ENCODE assay signal across 25 cellular contexts in the genomic region with DNA sequence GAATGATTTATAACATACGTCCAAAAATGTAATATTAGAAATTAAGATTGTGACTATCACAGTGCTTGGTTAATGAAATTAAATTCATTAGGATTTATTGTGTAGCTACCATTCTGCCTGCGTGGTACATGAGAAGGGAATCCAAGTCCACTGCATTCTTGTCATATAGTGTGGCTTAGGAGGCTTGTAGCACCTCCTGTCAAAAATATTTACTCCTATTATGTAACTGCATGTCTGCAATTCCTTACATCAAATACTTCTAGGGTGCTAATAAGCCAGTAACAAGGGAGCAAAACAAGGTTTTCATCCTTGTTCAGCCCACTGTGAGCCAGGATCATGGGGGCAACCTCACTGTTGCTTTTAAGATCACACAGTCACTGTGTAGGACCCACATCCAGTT.
"Had no signal": no experiment of that assay in that cellular context is flagged by ENCODE, and none has a peak within 500 bp of the region (broad histone marks: within the 10 kb centered on the region; RNA-seq: fewer than 3 reads in every experiment).

No MANE protein-coding gene starts in this region.

- H3K4me1 ChIP-seq: stomach, suprapubic skin, testis, thyroid gland, tibial artery, tibial nerve, transverse colon, upper lobe of left lung, upper lobe of right lung, uterus, vagina had no signal

- DNase-seq: stimulated activated CD4-positive, alpha-beta T cell treated with anti-CD3 and anti-CD28 coated beads, Interleukin-2, amount 100 ng/mL, for 48 hours; stimulated activated CD4-positive, alpha-beta T cell treated with anti-CD3 and anti-CD28 coated beads, Interleukin-4, amount 100 ng/mL, for 1 hour; stimulated activated CD4-positive, alpha-beta T cell treated with anti-CD3 and anti-CD28 coated beads, Interleukin-4, amount 100 ng/mL, for 24 hours; stimulated activated CD4-positive, alpha-beta T cell treated with anti-CD3 and anti-CD28 coated beads, Interleukin-4, amount 100 ng/mL, for 4 hours; stimulated activated CD8-positive, alpha-beta memory T cell treated with anti-CD3 and anti-CD28 coated beads, Interleukin-4, amount 100 ng/mL, for 48 hours; stimulated activated naive B cell treated with anti-CD40 and anti-IgM and Interleukin-4, amounts not matched to agents 10 μg/mL and 1 μg/mL and 100 μg/mL, for 72 hours; stimulated activated naive CD4-positive, alpha-beta T cell; stimulated activated naive CD4-positive, alpha-beta T cell treated with Interleukin-2 at 50 U/mL for 16 hours; stimulated activated naive CD8-positive, alpha-beta T cell treated with anti-CD3 and anti-CD28 coated beads, Interleukin-15, amount 100 ng/mL, for 72 hours; stimulated activated naive CD8-positive, alpha-beta T cell treated with anti-CD3 and anti-CD28 coated beads, Interleukin-15, Interleukin-2, amounts not matched to agents 100 U/mL and 50 U/mL, for 24 hours; stomach; substantia nigra; testis; thyroid gland; tibial artery; transverse colon; upper lobe of left lung; upper lobe of right lung; uterus had no signal

- H3K36me3 ChIP-seq: stomach, suprapubic skin, thoracic aorta, thyroid gland, tibial artery, tibial nerve, transverse colon, upper lobe of left lung, upper lobe of right lung, uterus, vagina had no signal

- H3K27ac ChIP-seq: stomach, suprapubic skin, testis, thoracic aorta, thyroid gland, tibial artery, tibial nerve, transverse colon, upper lobe of left lung, upper lobe of right lung, uterus, vagina had no signal

- H3K9me3 ChIP-seq: stomach, suprapubic skin, testis, thoracic aorta, thyroid gland, tibial artery, tibial nerve, transverse colon, upper lobe of left lung, upper lobe of right lung, uterus, vagina had no signal

- ATAC-seq: stimulated activated effector memory CD8-positive, alpha-beta T cell treated with anti-CD3 and anti-CD28 coated beads, Interleukin-12 subunit alpha, Interleukin-12 subunit beta, amount 100 ng/mL, for 72 hours; stimulated activated memory B cell treated with anti-CD40 and anti-IgM and Interleukin-4, amounts not matched to agents 10 μg/mL and 1 μg/mL and 100 μg/mL, for 72 hours; stimulated activated naive B cell treated with anti-CD40 and anti-IgM and Interleukin-4, amounts not matched to agents 10 μg/mL and 1 μg/mL and 100 μg/mL, for 72 hours; stimulated activated naive CD8-positive, alpha-beta T cell treated with anti-CD3 and anti-CD28 coated beads, Interleukin-15, amount 100 ng/mL, for 72 hours; stimulated activated naive CD8-positive, alpha-beta T cell treated with anti-CD3 and anti-CD28 coated beads, Interleukin-15, Interleukin-2, amounts not matched to agents 100 U/mL and 50 U/mL, for 24 hours; upper lobe of right lung had no signal

- H3K27me3 ChIP-seq: testis, thyroid gland, tibial nerve, upper lobe of left lung, uterus, vagina had no signal

- H3K4me3 ChIP-seq: stomach, suprapubic skin, testis, thoracic aorta, thyroid gland, tibial artery, tibial nerve, transverse colon, upper lobe of left lung, upper lobe of right lung, uterus, vagina had no signal
